In genomic region chr3:141202682-141203081, GRCh38 we compare ENCODE assay signal across 20 cellular contexts.
"Had no signal": no experiment of that assay in that cellular context is flagged by ENCODE, and none has a peak within 500 bp of the region (broad histone marks: within the 10 kb centered on the region; RNA-seq: fewer than 3 reads in every experiment).

No MANE protein-coding gene starts in this region.

- H3K36me3 ChIP-seq: SJSA1 had no signal

- H3K4me1 ChIP-seq: SJSA1 had no signal

- H3K4me3 ChIP-seq: SJSA1, SK-N-MC had no signal

- DNase-seq: MV-4-11, NCI-H1048, NCI-H1105, NCI-H1417, NCI-H1436 treated with DMSO at 0.1 percent for 48 hours, NCI-H1694, NCI-H187 treated with DMSO at 0.1 percent for 48 hours, NCI-H2029 treated with DMSO at 0.1 percent for 48 hours, NCI-H2171 treated with DMSO at 0.1 percent for 48 hours, NCI-H345, NCI-H524 treated with DMSO at 0.1 percent for 48 hours, NCI-H69, NCI-H774, Right ventricle myocardium superior, RPMI8226, SIG-M5 had no signal

- H3K27ac ChIP-seq: HL-60, KMS-11, SJSA1, SK-N-MC had no signal

- H3K9me3 ChIP-seq: SJSA1 had no signal

- H3K4me2 ChIP-seq: KMS-11 had no signal

- H3K9ac ChIP-seq: KMS-11 had no signal
